15 cellular contexts compared by ENCODE assay signal in genomic region chr4:185304541-185304940, GRCh38.
DNase-seq lines count a peak whose midpoint lies in the region; ATAC-seq, FAIRE-seq and TF ChIP-seq lines count a peak whose summit lies in the region.
"Had no signal": no experiment of that assay in that cellular context is flagged by ENCODE, and none has a peak within 500 bp of the region (broad histone marks: within the 10 kb centered on the region; RNA-seq: fewer than 3 reads in every experiment).

No MANE protein-coding gene starts in this region.

- H2AFZ ChIP-seq in OCI-LY1 (ENCODE audit: low read length) = no peak overlapping the region

- ATAC-seq in lung (ENCODE audit: insufficient read depth, low FRiP score) (peak; percentile 37), omental fat pad (ENCODE audit: low FRiP score) (no peak), GM21367 (IDR thresholded peaks at IDR 0.05; ENCODE audit: unreplicated experiment) (no peak)

- peaks cover 25% of the 10 kb centered on the region for H3K4me1 ChIP-seq in BLaER1
- peaks cover 28% of the 10 kb centered on the region for H3K4me1 ChIP-seq in OCI-LY1 (ENCODE audit: insufficient read depth, low read length, severe bottlenecking)
- peaks cover 0 to 2% of the 10 kb centered on the region in 2 donors for H3K4me1 ChIP-seq in lung (ENCODE audit: control insufficient read depth in 2 of 2, insufficient read depth in 2 of 2, low read length in 2 of 2)

- H3K27me3 Mint-ChIP-seq in HFFc6 (ENCODE audit: insufficient read depth) = no peaks in the 10 kb centered on the region; the same call in 1 of the 2 replicates

- no peak overlapping the region for H3K4me3 ChIP-seq in BLaER1
- H3K4me3 ChIP-seq in OCI-LY1 (ENCODE audit: low read depth, low read length, poor library complexity, severe bottlenecking) = no peak overlapping the region
- H3K4me3 ChIP-seq in lung = no peak overlapping the region
- H3K4me3 ChIP-seq: body of pancreas, tibial nerve had no signal

- WGBS in lung, 2 donors = 68 to 75% methylated on average over 4 of the region's 4 CpGs

- H3K9ac ChIP-seq in BLaER1 = no peak overlapping the region; the same call in 1 of the 2 replicates
- no peak overlapping the region; the same call in 1 of the 2 replicates for H3K9ac ChIP-seq in OCI-LY1 (ENCODE audit: low read length)

- H3K36me3 ChIP-seq in BLaER1 = peaks cover 36% of the 10 kb centered on the region
- peaks cover 30% of the 10 kb centered on the region; the same call in 1 of the 2 replicates for H3K36me3 ChIP-seq in OCI-LY1 (ENCODE audit: insufficient read depth, low read length)
- H3K36me3 ChIP-seq in lung (ENCODE audit: control insufficient read depth in 2 of 2, insufficient read depth in 2 of 2, low read length in 2 of 2) = peaks cover 0 to 4% of the 10 kb centered on the region in 2 donors

- H3K79me2 ChIP-seq in OCI-LY1 (ENCODE audit: insufficient read depth, low read length) = no peaks in the 10 kb centered on the region

- no peak for TF ChIP-seq CTCF in HFFc6 (IDR thresholded peaks at IDR 0.05)
- no peak for TF ChIP-seq CTCF in OCI-LY1 (IDR thresholded peaks at IDR 0.05; ENCODE audit: low read length)
- TF ChIP-seq CTCF in lung (IDR thresholded peaks at IDR 0.05; ENCODE audit: control extremely low read depth, extremely low read depth) = no peak
- TF ChIP-seq CTCF in omental fat pad (IDR thresholded peaks at IDR 0.05) = no peak

- peak overlapping the region; percentile 12 for H3K4me2 ChIP-seq in BLaER1
- H3K4me2 ChIP-seq in OCI-LY1 (ENCODE audit: low read length) = peak overlapping the region; percentile 33; the same call in 1 of the 2 replicates

- peaks cover 13% of the 10 kb centered on the region; the same call in 1 of the 2 replicates for H3K36me3 Mint-ChIP-seq in HFFc6 (ENCODE audit: low read depth)

- no peaks in the 10 kb centered on the region for H3K9me2 ChIP-seq in OCI-LY1 (ENCODE audit: low read depth, low read length)

- no peaks in the 10 kb centered on the region for H3K9me3 ChIP-seq in BLaER1
- H3K9me3 ChIP-seq in OCI-LY1 (ENCODE audit: low read length) = no peaks in the 10 kb centered on the region
- H3K9me3 ChIP-seq in lung (ENCODE audit: control insufficient read depth in 2 of 2, insufficient read depth in 1 of 2, low read length in 1 of 2) = no peaks in the 10 kb centered on the region
- H3K9me3 ChIP-seq: body of pancreas, tibial nerve had no signal

- no peak for DNase-seq in HFFc6
- no peak for DNase-seq in lung (ENCODE audit: low spot score)
- no peak for DNase-seq in omental fat pad (ENCODE audit: low spot score)
- no peak for DNase-seq in HTR-8/SVneo (ENCODE audit: insufficient read length, low spot score)
- no peak for DNase-seq in SK-N-DZ (ENCODE audit: low spot score)
- DNase-seq: activated CD4-positive, CD25-positive, alpha-beta regulatory T cell treated with anti-CD3 and anti-CD28 coated beads, Interleukin-2, amount 50 U/mL, for 72 hours; activated CD8-positive, alpha-beta memory T cell treated with anti-CD3 and anti-CD28 coated beads, Interleukin-2, amount 50 U/mL, for 48 hours; NCI-H748 treated with DMSO at 0.1 percent for 48 hours had no signal

- no peaks in the 10 kb centered on the region for H3K9me3 Mint-ChIP-seq in HFFc6
- H3K9me3 Mint-ChIP-seq: activated naive CD4-positive, alpha-beta T cell treated with anti-CD3 and anti-CD28 coated beads for 36 hours had no signal

- H3K27me3 ChIP-seq in BLaER1 = no peaks in the 10 kb centered on the region
- no peaks in the 10 kb centered on the region for H3K27me3 ChIP-seq in OCI-LY1 (ENCODE audit: insufficient read depth, low read length)
- no peaks in the 10 kb centered on the region for H3K27me3 ChIP-seq in lung (ENCODE audit: control insufficient read depth, insufficient read depth)
- H3K27me3 ChIP-seq: body of pancreas, tibial nerve had no signal

- FAIRE-seq in HTR-8/SVneo (lab: Jason Lieb, UNC) = no peak

- peak overlapping the region; percentile 95 for H3K27ac Mint-ChIP-seq in HFFc6
- H3K27ac Mint-ChIP-seq: activated naive CD4-positive, alpha-beta T cell treated with anti-CD3 and anti-CD28 coated beads for 36 hours; T-helper 1 cell treated with Interleukin-12 subunit alpha and Interleukin-12 subunit beta and Interleukin-4 antibody, amounts not matched to agents 30 μg/mL and 1 μg/mL, for 36 hours had no signal

- no peaks in the 10 kb centered on the region for H3F3A ChIP-seq in OCI-LY1 (ENCODE audit: insufficient read depth, low read length)

- H3K27ac ChIP-seq in BLaER1 = no peak overlapping the region
- peak overlapping the region; percentile 81 for H3K27ac ChIP-seq in OCI-LY1 (ENCODE audit: low read depth, low read length, poor library complexity, severe bottlenecking)
- peak overlapping the region in 1 of 2 donors; percentile 86 for H3K27ac ChIP-seq in lung (ENCODE audit: low read depth in 1 of 2, low read length in 1 of 2)
- H3K27ac ChIP-seq: body of pancreas had no signal

- H4K20me1 ChIP-seq in BLaER1 = no peaks in the 10 kb centered on the region
- H4K20me1 ChIP-seq in OCI-LY1 (ENCODE audit: insufficient read depth, low read length) = no peaks in the 10 kb centered on the region

- H3K4me1 Mint-ChIP-seq in HFFc6 (ENCODE audit: low read depth) = peaks cover 53% of the 10 kb centered on the region

- no peak overlapping the region for H3K4me3 Mint-ChIP-seq in HFFc6
- H3K4me3 Mint-ChIP-seq: activated naive CD4-positive, alpha-beta T cell treated with anti-CD3 and anti-CD28 coated beads for 36 hours; T-helper 1 cell treated with Interleukin-12 subunit alpha and Interleukin-12 subunit beta and Interleukin-4 antibody, amounts not matched to agents 30 μg/mL and 1 μg/mL, for 36 hours had no signal
